ENCODE assay signal across 1 cellular context in the genomic region with DNA sequence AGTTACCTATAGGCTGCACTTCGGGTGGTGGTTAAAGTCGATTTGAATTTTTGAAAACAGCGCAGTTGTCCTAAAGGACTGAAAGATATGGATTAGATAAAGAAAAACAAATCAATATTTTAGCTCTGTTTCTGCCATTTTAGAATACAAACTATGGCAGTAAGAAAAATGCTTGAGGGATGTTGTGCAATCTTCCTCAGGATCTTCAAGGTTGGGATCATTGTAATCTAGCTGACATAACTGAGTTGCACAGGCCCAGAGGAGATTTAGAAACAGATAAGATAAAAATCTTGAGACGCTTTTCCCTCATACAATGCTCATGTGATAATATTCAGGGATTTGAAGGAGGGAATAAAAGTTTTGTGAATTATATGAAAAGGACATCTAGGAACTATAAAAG.
TF ChIP-seq lines count a peak whose summit lies in the region.

No MANE protein-coding gene starts in this region.

TF ChIP-seq in H1, 55 proteins besides CTCF, POLR2A, EP300 and RAD21 (continued from another document):
- TF ChIP-seq, protein P1, sequence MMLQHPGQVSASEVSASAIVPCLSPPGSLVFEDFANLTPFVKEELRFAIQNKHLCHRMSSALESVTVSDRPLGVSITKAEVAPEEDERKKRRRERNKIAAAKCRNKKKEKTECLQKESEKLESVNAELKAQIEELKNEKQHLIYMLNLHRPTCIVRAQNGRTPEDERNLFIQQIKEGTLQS (IDR thresholded peaks at IDR 0.05; ENCODE audit: insufficient read depth, low read depth, low read length) = no peak
- TF ChIP-seq SIN3A (conservative IDR thresholded peaks at IDR 0.05 in 1 of 2, IDR thresholded peaks at IDR 0.05 in 1 of 2; ENCODE audit: low read depth in 1 of 2, low read length in 2 of 2) = no peak
TF ChIP-seq in H1: peak in this region for 1.
